Comparison of ENCODE assay signal across 9 cellular contexts in the genomic region with DNA sequence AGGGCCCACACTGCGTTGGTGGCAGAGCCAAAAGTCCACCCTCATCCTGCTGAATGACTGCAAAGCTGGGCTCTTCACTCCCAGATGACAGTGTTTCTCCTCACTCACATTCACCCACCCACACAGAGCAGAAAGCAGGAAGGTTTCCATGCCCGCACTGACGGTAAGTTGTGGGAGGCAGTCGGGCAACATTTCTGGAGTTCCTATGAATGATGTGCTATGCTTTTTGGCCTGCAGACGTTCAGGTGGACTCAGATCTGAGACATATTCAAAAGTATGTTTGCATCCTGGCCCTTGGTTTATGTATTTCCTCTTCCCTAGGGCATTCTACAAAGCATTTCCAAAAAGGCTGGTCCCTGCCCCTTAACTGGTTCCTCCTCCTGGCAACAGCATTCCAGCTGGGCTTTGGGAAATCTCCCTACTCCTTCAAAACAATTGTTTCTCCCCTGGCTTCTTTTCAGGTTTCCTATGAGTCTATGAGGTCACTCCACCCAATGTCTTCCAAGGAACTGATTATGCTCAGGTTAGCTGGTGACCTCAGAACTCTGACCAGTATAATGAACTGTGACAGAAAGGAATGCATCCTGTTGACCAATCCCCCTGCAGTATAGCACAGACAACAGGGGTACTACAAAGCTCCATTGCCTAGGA. TPM values are rescaled to one million over a fixed set of nuclear protein-coding genes. Genes with fewer than 3 reads are reported as not detected.
DNase-seq lines count a peak whose midpoint lies in the region; ATAC-seq and TF ChIP-seq lines count a peak whose summit lies in the region.
"Had no signal": no experiment of that assay in that cellular context is flagged by ENCODE, and none has a peak within 500 bp of the region (broad histone marks: within the 10 kb centered on the region; RNA-seq: fewer than 3 reads in every experiment).

No MANE protein-coding gene starts in this region.

- no peaks in the 10 kb centered on the region for H3K36me3 Mint-ChIP-seq in memory B cell
- H3K36me3 Mint-ChIP-seq: T-cell had no signal

- no peaks in the 10 kb centered on the region for H3K36me3 ChIP-seq in HUES48 (ENCODE audit: control insufficient read depth, insufficient read depth, low read length)
- no peaks in the 10 kb centered on the region for H3K36me3 ChIP-seq in thyroid gland

- H3K27ac ChIP-seq in HUES48 (ENCODE audit: low read depth, low read length) (peak overlapping the region; percentile 60), thyroid gland (peak overlapping the region; percentile 10 to 72 (median 69))

- peak overlapping the region; percentile 36 for H3K27ac Mint-ChIP-seq in memory B cell

- H3K9me3 ChIP-seq in HUES48 (ENCODE audit: control insufficient read depth, insufficient read depth, low read length): no peaks in the 10 kb centered on the region
- no peaks in the 10 kb centered on the region for H3K9me3 ChIP-seq in thyroid gland

- no peak overlapping the region for H3K9ac ChIP-seq in HUES48 (ENCODE audit: low read depth, low read length)

- no peaks in the 10 kb centered on the region for H3K27me3 ChIP-seq in HUES48 (ENCODE audit: control insufficient read depth, insufficient read depth, low read length)
- H3K27me3 ChIP-seq in thyroid gland: no peaks in the 10 kb centered on the region

- intact Hi-C loops in thyroid gland (cut with DNase I): no loop called here

- DNase-seq in dedifferentiated amniotic fluid mesenchymal stem cell (ENCODE audit: extremely low spot score) (peak; percentile 40), memory B cell (ENCODE audit: low spot score in 2 of 2) (no peak), thyroid gland (no peak), NCI-H146 (lab: John Stamatoyannopoulos, UW) (no peak)
- DNase-seq: NCI-H1694 treated with DMSO at 0.1 percent for 48 hours, T-cell had no signal

- TF ChIP-seq POLR2A in thyroid gland (IDR thresholded peaks at IDR 0.05): no peak

- H3K4me1 Mint-ChIP-seq in memory B cell: peaks cover 29% of the 10 kb centered on the region

- WGBS in thyroid gland, 2 donors: 50 to 59% methylated on average over 5 of the region's 5 CpGs

- no peak for ATAC-seq in memory B cell (ENCODE audit: low read depth)
- no peak for ATAC-seq in HG03342 (IDR thresholded peaks at IDR 0.05; ENCODE audit: unreplicated experiment)
- ATAC-seq in GM18868 (IDR thresholded peaks at IDR 0.05; ENCODE audit: unreplicated experiment): no peak
- ATAC-seq: T-cell had no signal

- no peak for TF ChIP-seq CTCF in thyroid gland (IDR thresholded peaks at IDR 0.05)

- H3K4me3 ChIP-seq in HUES48 (ENCODE audit: low read depth, low read length): no peak overlapping the region
- no peak overlapping the region for H3K4me3 ChIP-seq in thyroid gland (replicated peaks in 1 of 3)

- H3K4me1 ChIP-seq in HUES48 (ENCODE audit: control insufficient read depth, insufficient read depth, low read length) (peaks cover 22% of the 10 kb centered on the region), thyroid gland (peaks cover 43 to 58% of the 10 kb centered on the region in 2 donors)

- H3K9me3 Mint-ChIP-seq in memory B cell: no peaks in the 10 kb centered on the region
- H3K9me3 Mint-ChIP-seq: T-cell had no signal

- no peak overlapping the region for H3K4me3 Mint-ChIP-seq in memory B cell
- H3K4me3 Mint-ChIP-seq: T-cell had no signal

- H3K27me3 Mint-ChIP-seq in memory B cell: no peaks in the 10 kb centered on the region
- H3K27me3 Mint-ChIP-seq: T-cell had no signal

RNA-seq across cellular contexts. Expression of gene PACSIN2, which starts 36.4 kb away (rescaled TPM):
- total RNA-seq in thyroid gland: 10 to 100 TPM; 75.4 to 90.1 (median 87.9) TPM
